ENCODE assay signal across 13 cellular contexts in the genomic region with DNA sequence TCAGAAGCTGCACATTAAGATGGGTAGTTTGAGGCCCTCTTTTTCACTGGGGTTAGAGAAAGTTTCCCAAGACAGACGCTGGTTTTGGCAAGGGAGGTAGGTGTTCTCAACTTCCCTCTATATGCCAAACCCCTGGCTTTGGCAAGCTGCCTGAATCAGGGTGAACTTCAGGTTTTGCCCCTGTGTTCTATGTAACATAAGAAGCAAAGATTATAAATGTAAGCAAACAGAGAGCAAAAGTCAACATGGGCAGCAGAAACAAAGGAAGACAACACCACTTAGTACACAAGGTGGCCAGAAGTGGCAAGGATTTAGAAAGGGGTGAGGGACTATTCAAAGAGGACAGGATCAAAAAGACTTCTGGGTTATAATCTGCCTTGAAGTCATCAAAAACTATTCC.
DNase-seq lines count a peak whose midpoint lies in the region; ATAC-seq, FAIRE-seq and TF ChIP-seq lines count a peak whose summit lies in the region.
"Had no signal": no experiment of that assay in that cellular context is flagged by ENCODE, and none has a peak within 500 bp of the region (broad histone marks: within the 10 kb centered on the region; RNA-seq: fewer than 3 reads in every experiment).

No MANE protein-coding gene starts in this region.

- no peak overlapping the region for H3K9ac ChIP-seq in HepG2 (ENCODE audit: insufficient read depth, low read depth, low read length)
- H3K9ac ChIP-seq: neural progenitor cell had no signal

- no peaks in the 10 kb centered on the region for H3K27me3 Mint-ChIP-seq in CD8-positive, alpha-beta memory T cell
- H3K27me3 Mint-ChIP-seq: activated CD4-positive, alpha-beta memory T cell treated with anti-CD3 and anti-CD28 coated beads for 36 hours had no signal

- no peak for DNase-seq in CD8-positive, alpha-beta memory T cell
- DNase-seq in MG63, result peak; percentile 47
- DNase-seq in NCI-H69 (lab: John Stamatoyannopoulos, UW), result peak; percentile 78
- peak; percentile 59 for DNase-seq in HepG2 (ENCODE audit: low spot score)
- no peak for DNase-seq in EL
- no peak for DNase-seq in tibial artery
- DNase-seq: activated CD4-positive, alpha-beta memory T cell treated with anti-CD3 and anti-CD28 coated beads for 36 hours had no signal

- no peaks in the 10 kb centered on the region for H3K9me3 Mint-ChIP-seq in CD8-positive, alpha-beta memory T cell
- H3K9me3 Mint-ChIP-seq: activated CD4-positive, alpha-beta memory T cell treated with anti-CD3 and anti-CD28 coated beads for 36 hours; GM23338; neural progenitor cell had no signal

- intact Hi-C loops in HepG2 (cut with micrococcal nuclease; ENCODE audit: unreplicated experiment), result loop anchor here (1.0 kb wide), 1 partner anchor 260 kb away; no protein-coding TSS in a partner anchor
- intact Hi-C loops in tibial artery (cut with DNase I; ENCODE audit: low total_unique reads), result no loop called here

- TF ChIP-seq RAD21 in HepG2 (CRISPR knock-in tag; IDR thresholded peaks at IDR 0.05), result no peak

- H3K27me3 ChIP-seq in CD8-positive, alpha-beta memory T cell (ENCODE audit: insufficient read depth, low read length, poor library complexity, severe bottlenecking), result no peaks in the 10 kb centered on the region
- H3K27me3 ChIP-seq in MG63 (no peaks in the 10 kb centered on the region), HepG2 (ENCODE audit: control insufficient read depth in 1 of 2, insufficient read depth in 2 of 2, low read length in 2 of 2) (no peaks in the 10 kb centered on the region), tibial artery (no peaks in the 10 kb centered on the region)
- H3K27me3 ChIP-seq: neural progenitor cell had no signal

- H3K79me2 ChIP-seq in HepG2 (ENCODE audit: insufficient read depth, low read length), result no peaks in the 10 kb centered on the region

- CTCF ChIA-PET in CD8-positive, alpha-beta memory T cell (lab: Charles Lee), result interaction anchor here (1.0 kb wide), 1 partner anchor 12 kb away, joined by 9 read pairs; no protein-coding TSS in a partner anchor
- CTCF ChIA-PET in HepG2 (lab: Yijun Ruan, JAX; ENCODE audit: low intra/inter-chr PET ratio, low total read pairs), result interaction anchor here (0.9 to 1.9 kb wide), 4 partner anchors 58 to 270 kb away, joined by 3 to 8 read pairs (median 7); no protein-coding TSS in a partner anchor

- ATAC-seq in HepG2 (peak; percentile 35), HG03442 (IDR thresholded peaks at IDR 0.05; ENCODE audit: unreplicated experiment) (no peak), GM18909 (IDR thresholded peaks at IDR 0.05; ENCODE audit: poor library complexity, unreplicated experiment) (no peak)

- TF ChIP-seq EP300 in HepG2 (IDR thresholded peaks at IDR 0.05; ENCODE audit: low read depth in 2 of 2, low read length in 2 of 2) (no peak), HepG2 (CRISPR knock-in tag; IDR thresholded peaks at IDR 0.05; ENCODE audit: borderline replicate concordance) (no peak)

- H2AFZ ChIP-seq in HepG2 (ENCODE audit: low read length), result no peak overlapping the region
- H2AFZ ChIP-seq: GM23338, neural progenitor cell, PC-9 had no signal

- no peak for TF ChIP-seq CTCF in HepG2 (CRISPR knock-in tag; IDR thresholded peaks at IDR 0.05)
- no peak for TF ChIP-seq CTCF in tibial artery (IDR thresholded peaks at IDR 0.05)

- peak; percentile 50 for FAIRE-seq in HepG2 (lab: Jason Lieb, UNC)
- FAIRE-seq: colon had no signal

- no TSS peak for BruUV-seq in HepG2 (replicated peaks; lab: Mats Ljungman, UMichigan)

- peaks cover 30% of the 10 kb centered on the region for H3K36me3 ChIP-seq in CD8-positive, alpha-beta memory T cell (ENCODE audit: insufficient read depth, low read length)
- H3K36me3 ChIP-seq in MG63 (peaks cover 54% of the 10 kb centered on the region), HepG2 (replicated peaks in 1 of 2; ENCODE audit: control insufficient read depth in 1 of 2, insufficient read depth in 2 of 2, low read length in 2 of 2) (peaks cover 30 to 69% of the 10 kb centered on the region in 2 experiments), tibial artery (peaks cover 43 to 69% (median 68%) of the 10 kb centered on the region in 3 donors)
- H3K36me3 ChIP-seq: neural progenitor cell had no signal

- H3K9me3 ChIP-seq in CD8-positive, alpha-beta memory T cell (ENCODE audit: low read length), result no peaks in the 10 kb centered on the region
- H3K9me3 ChIP-seq in MG63, result no peaks in the 10 kb centered on the region
- no peaks in the 10 kb centered on the region for H3K9me3 ChIP-seq in HepG2 (ENCODE audit: low read length)
- H3K9me3 ChIP-seq in tibial artery, result no peaks in the 10 kb centered on the region

- 48% methylated on average over 1 of the region's 1 CpG for WGBS in HepG2 (ENCODE audit: low lambda C conversion rate)

- no peak for TF ChIP-seq POLR2A in HepG2 (IDR thresholded peaks at IDR 0.05; ENCODE audit: insufficient read depth in 1 of 2, low read depth in 2 of 2, low read length in 2 of 2)

- no peak overlapping the region for H3K27ac ChIP-seq in CD8-positive, alpha-beta memory T cell (ENCODE audit: low read depth, low read length)
- peak overlapping the region; percentile 2 for H3K27ac ChIP-seq in HepG2 (ENCODE audit: extremely low read length, insufficient read depth, low read length)
- H3K27ac ChIP-seq in tibial artery, result no peak overlapping the region
- H3K27ac ChIP-seq: neural progenitor cell, PC-9 had no signal

- no peak overlapping the region for H3K4me3 Mint-ChIP-seq in CD8-positive, alpha-beta memory T cell
- H3K4me3 Mint-ChIP-seq: activated CD4-positive, alpha-beta memory T cell treated with anti-CD3 and anti-CD28 coated beads for 36 hours; GM23338; neural progenitor cell had no signal

- H3K4me2 ChIP-seq in HepG2 (ENCODE audit: low read depth, low read length), result no peak overlapping the region
- H3K4me2 ChIP-seq: GM23338, neural progenitor cell, PC-9 had no signal

- H3K36me3 Mint-ChIP-seq in CD8-positive, alpha-beta memory T cell, result peaks cover 0 to 94% (median 14%) of the 10 kb centered on the region in 3 donors

- H3K4me3 ChIP-seq in CD8-positive, alpha-beta memory T cell (ENCODE audit: low read length), result no peak overlapping the region
- H3K4me3 ChIP-seq in MG63 (no peak overlapping the region), HepG2 (replicated peaks in 1 of 3; ENCODE audit: insufficient read depth in 1 of 3, low read depth in 2 of 3, low read length in 3 of 3) (no peak overlapping the region), tibial artery (no peak overlapping the region)
- H3K4me3 ChIP-seq: GM23338, neural progenitor cell, PC-9 had no signal

- POLR2A ChIA-PET in CD8-positive, alpha-beta memory T cell (lab: Charles Lee), result no interaction called here
- POLR2A ChIA-PET in HepG2 (lab: Yijun Ruan, JAX), result no interaction called here

- H3K4me1 Mint-ChIP-seq in CD8-positive, alpha-beta memory T cell, result peaks cover 0 to 1% (median 0%) of the 10 kb centered on the region in 3 donors
- H3K4me1 Mint-ChIP-seq: GM23338, neural progenitor cell had no signal

- no peaks in the 10 kb centered on the region for H3K4me1 ChIP-seq in CD8-positive, alpha-beta memory T cell (ENCODE audit: insufficient read depth, low read length)
- peaks cover 12% of the 10 kb centered on the region for H3K4me1 ChIP-seq in HepG2 (ENCODE audit: insufficient read depth, low read length)
- H3K4me1 ChIP-seq in tibial artery, result peaks cover 0 to 17% (median 3%) of the 10 kb centered on the region in 4 donors
- H3K4me1 ChIP-seq: neural progenitor cell had no signal

- H4K20me1 ChIP-seq in HepG2 (ENCODE audit: insufficient read depth, low read length), result no peaks in the 10 kb centered on the region

- peak overlapping the region in 5 of 8 donors; percentile 2 to 61 (median 29) for H3K27ac Mint-ChIP-seq in CD8-positive, alpha-beta memory T cell
- H3K27ac Mint-ChIP-seq: activated CD4-positive, alpha-beta memory T cell treated with anti-CD3 and anti-CD28 coated beads for 36 hours; GM23338; neural progenitor cell had no signal

- in situ Hi-C loops in HepG2 (cut with HindIII; ENCODE audit: extremely low pct_ligation_motif_present, low pct_unique_long_range_greater_than_20kb), result loop anchor here (10.0 kb wide), 1 partner anchor 261 kb away; no protein-coding TSS in a partner anchor

TF ChIP-seq in HepG2, 621 proteins besides CTCF, POLR2A, EP300 and RAD21 (continues in another document):
- TF ChIP-seq ZKSCAN8 (CRISPR knock-in tag; IDR thresholded peaks at IDR 0.05; ENCODE audit: borderline replicate concordance) (no peak), SOX13 (IDR thresholded peaks at IDR 0.05) (no peak), SOX13 (CRISPR knock-in tag; conservative IDR thresholded peaks at IDR 0.05 in 1 of 2, IDR thresholded peaks at IDR 0.05 in 1 of 2) (peak in 1 of 2 experiments; percentile 85; a peak in 2 of 4 replicates), ZNF329 (CRISPR knock-in tag; IDR thresholded peaks at IDR 0.05; ENCODE audit: low read depth) (no peak), RCOR2 (CRISPR knock-in tag; IDR thresholded peaks at IDR 0.05) (no peak), NFKBIZ (CRISPR knock-in tag; IDR thresholded peaks at IDR 0.05) (no peak)
- TF ChIP-seq, protein P1, sequence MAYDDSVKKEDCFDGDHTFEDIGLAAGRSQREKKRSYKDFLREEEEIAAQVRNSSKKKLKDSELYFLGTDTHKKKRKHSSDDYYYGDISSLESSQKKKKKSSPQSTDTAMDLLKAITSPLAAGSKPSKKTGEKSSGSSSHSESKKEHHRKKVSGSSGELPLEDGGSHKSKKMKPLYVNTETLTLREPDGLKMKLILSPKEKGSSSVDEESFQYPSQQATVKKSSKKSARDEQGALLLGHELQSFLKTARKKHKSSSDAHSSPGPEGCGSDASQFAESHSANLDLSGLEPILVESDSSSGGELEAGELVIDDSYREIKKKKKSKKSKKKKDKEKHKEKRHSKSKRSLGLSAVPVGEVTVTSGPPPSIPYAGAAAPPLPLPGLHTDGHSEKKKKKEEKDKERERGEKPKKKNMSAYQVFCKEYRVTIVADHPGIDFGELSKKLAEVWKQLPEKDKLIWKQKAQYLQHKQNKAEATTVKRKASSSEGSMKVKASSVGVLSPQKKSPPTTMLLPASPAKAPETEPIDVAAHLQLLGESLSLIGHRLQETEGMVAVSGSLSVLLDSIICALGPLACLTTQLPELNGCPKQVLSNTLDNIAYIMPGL (CRISPR knock-in tag; IDR thresholded peaks at IDR 0.05; ENCODE audit: borderline replicate concordance in 1 of 2, low read depth in 1 of 2), result no peak
- TF ChIP-seq, protein P2, sequence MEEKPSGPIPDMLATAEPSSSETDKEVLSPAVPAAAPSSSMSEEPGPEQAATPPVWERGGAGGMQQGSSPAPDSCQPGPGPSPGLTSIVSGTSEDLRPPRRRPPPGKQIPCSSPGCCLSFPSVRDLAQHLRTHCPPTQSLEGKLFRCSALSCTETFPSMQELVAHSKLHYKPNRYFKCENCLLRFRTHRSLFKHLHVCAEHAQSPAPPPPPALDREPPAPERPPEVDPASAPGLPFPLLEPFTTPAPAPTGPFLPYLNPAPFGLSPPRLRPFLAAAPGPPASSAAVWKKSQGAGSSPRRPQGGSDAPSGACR (CRISPR knock-in tag; IDR thresholded peaks at IDR 0.05), result no peak

Comparison
In these comparisons a context has a peak if more than half of its experiments do, and no peak if none do; other contexts are left out.
1. DNase-seq: peak in MG63 (single experiment), NCI-H69 (single experiment) and HepG2 (single experiment); none in CD8-positive, alpha-beta memory T cell (0 of 5), EL (single experiment) and tibial artery (0 of 2).